In genomic region chr2:232440220-232441018, GRCh38 we compare ENCODE assay signal across 8 cellular contexts. TPM values are rescaled to one million over a fixed set of nuclear protein-coding genes. Genes with fewer than 3 reads are reported as not detected.
DNase-seq lines count a peak whose midpoint lies in the region; ATAC-seq and TF ChIP-seq lines count a peak whose summit lies in the region.
"Not testable (repeated sequence)": the region's sequence is repeated elsewhere in the genome, so short reads cannot be mapped to it uniquely, and the experiment has no call there.

No MANE protein-coding gene starts in this region.

- not testable (repeated sequence) for H3K9me3 ChIP-seq in AG04450 (ENCODE audit: control insufficient read depth, insufficient read depth, low read length)

- ATAC-seq in GM18867 (IDR thresholded peaks at IDR 0.05; ENCODE audit: unreplicated experiment) (peak; percentile 75), HG03108 (IDR thresholded peaks at IDR 0.05; ENCODE audit: unreplicated experiment) (peak; percentile 61)

- in situ Hi-C loops in T47D (cut with HindIII; ENCODE audit: low pct_unique_long_range_greater_than_20kb, low sequenced_read_pairs), result not testable (repeated sequence)

- POLR2A ChIA-PET in AG04450 (lab: Yijun Ruan, JAX), result not testable (repeated sequence)

- DNase-seq in AG04450 (ENCODE audit: low read depth, low spot score), result peak; percentile 21
- peak; percentile 82 for DNase-seq in NCI-H345 (lab: John Stamatoyannopoulos, UW)
- DNase-seq in activated CD4-positive, CD25-positive, alpha-beta regulatory T cell (lab: John Stamatoyannopoulos, UW), result peak; percentile 68 to 88 (median 78)
- DNase-seq in T47D (ENCODE audit: low read depth in 1 of 2, low spot score in 1 of 2), result peak; percentile 67 to 72
- peak; percentile 48 for DNase-seq in iris pigment epithelial cell (ENCODE audit: low read depth)
- peak; percentile 72 to 84 for DNase-seq in stimulated activated CD4-positive, alpha-beta T cell treated with anti-CD3 and anti-CD28 coated beads, Interleukin-15, amount 100 ng/mL, for 1 hour (ENCODE audit: low read depth in 1 of 2, low spot score in 1 of 2)

- not testable (repeated sequence) for H3K4me3 ChIP-seq in AG04450 (ENCODE audit: low read depth, low read length)

- CTCF ChIA-PET in AG04450 (lab: Charles Lee), result interaction anchor here (0.5 to 4.7 kb wide), 13 partner anchors 10 to 588 kb away, joined by 3 to 36 read pairs (median 4); no protein-coding TSS in a partner anchor

- peak; percentile 80 for TF ChIP-seq CTCF in AG04450 (IDR thresholded peaks at IDR 0.05; ENCODE audit: low read depth, low read length)

- H3K27ac ChIP-seq in AG04450 (ENCODE audit: low read depth, low read length), result not testable (repeated sequence)

- not testable (repeated sequence) for H3K27me3 ChIP-seq in AG04450 (ENCODE audit: control insufficient read depth, insufficient read depth, low read length)

RNA-seq across cellular contexts. Expression of gene ALPI, which starts 15.5 kb away (rescaled TPM):
- polyA plus RNA-seq in AG04450 (2011; rRNA removed), result not detected in 2 replicates
- polyA minus RNA-seq in AG04450 (2011; rRNA and poly(A)+ RNA removed), result not detected in 2 replicates

RNA-seq across cellular contexts. Expression of gene ALPG, which starts 33.8 kb away (rescaled TPM):
- polyA plus RNA-seq in AG04450 (2011; rRNA removed), result not detected in 2 replicates
- polyA minus RNA-seq in AG04450 (2011; rRNA and poly(A)+ RNA removed), result not detected in 2 replicates

RNA-seq across cellular contexts. Expression of gene ECEL1, which starts 47.2 kb away (rescaled TPM):
- not detected in 2 replicates for polyA plus RNA-seq in AG04450 (2011; rRNA removed)
- not detected in 2 replicates for polyA minus RNA-seq in AG04450 (2011; rRNA and poly(A)+ RNA removed)

Comparison
In these comparisons a context has a peak if more than half of its experiments do, and no peak if none do; other contexts are left out.
1. DNase-seq: peak in every context shown above with its lines; median percentile 82 in NCI-H345; 78 in activated CD4-positive, CD25-positive, alpha-beta regulatory T cell; 78 in stimulated activated CD4-positive, alpha-beta T cell treated with anti-CD3 and anti-CD28 coated beads, Interleukin-15, amount 100 ng/mL, for 1 hour; 70 in T47D; 48 in iris pigment epithelial cell; 21 in AG04450.